ENCODE assay signal across 17 cellular contexts in genomic region chr6:150237626-150238025, GRCh38.
DNase-seq lines count a peak whose midpoint lies in the region; FAIRE-seq and TF ChIP-seq lines count a peak whose summit lies in the region.
"Had no signal": no experiment of that assay in that cellular context is flagged by ENCODE, and none has a peak within 500 bp of the region (broad histone marks: within the 10 kb centered on the region; RNA-seq: fewer than 3 reads in every experiment).

No MANE protein-coding gene starts in this region.

- H2AFZ ChIP-seq in endothelial cell of umbilical vein (ENCODE audit: low read depth, low read length): peak overlapping the region; percentile 16
- H2AFZ ChIP-seq in parathyroid adenoma: peak overlapping the region; percentile 72

- peak overlapping the region in 6 of 11 experiments; percentile 47 to 65 (median 58); a peak in 8 of 22 replicates for H3K9ac ChIP-seq in BLaER1 treated with 17β-estradiol and CSF1 and Interleukin-3, amounts not matched to agents 10 nM and 100 nM
- H3K9ac ChIP-seq in endothelial cell of umbilical vein (replicated peaks; ENCODE audit: extremely low read depth, insufficient read depth, low read length) (no peak overlapping the region), parathyroid adenoma (no peak overlapping the region)

- no TSS peak for BruUV-seq in endothelial cell of umbilical vein (replicated peaks; lab: Mats Ljungman, UMichigan)

- H3K9me3 ChIP-seq in BLaER1 treated with 17β-estradiol and CSF1 and Interleukin-3, amounts not matched to agents 10 nM and 100 nM (replicated peaks in 1 of 11): peaks cover 13 to 57% (median 46%) of the 10 kb centered on the region in 11 experiments
- H3K9me3 ChIP-seq in endothelial cell of umbilical vein (replicated peaks; ENCODE audit: control insufficient read depth, insufficient read depth, low read length): no peaks in the 10 kb centered on the region
- H3K9me3 ChIP-seq in parathyroid adenoma (ENCODE audit: control insufficient read depth, low read length): no peaks in the 10 kb centered on the region

- peaks cover 0 to 8% (median 0%) of the 10 kb centered on the region in 11 experiments; a peak in 5 of 22 replicates for H3K36me3 ChIP-seq in BLaER1 treated with 17β-estradiol and CSF1 and Interleukin-3, amounts not matched to agents 10 nM and 100 nM
- H3K36me3 ChIP-seq in endothelial cell of umbilical vein (ENCODE audit: control insufficient read depth in 2 of 2, extremely low read depth in 1 of 2, insufficient read depth in 2 of 2, low read length in 2 of 2) (no peaks in the 10 kb centered on the region), parathyroid adenoma (ENCODE audit: control insufficient read depth, insufficient read depth, low read length) (no peaks in the 10 kb centered on the region)

- peak; percentile 25 for DNase-seq in MV-4-11 (lab: John Stamatoyannopoulos, UW)
- DNase-seq in endothelial cell of umbilical vein (ENCODE audit: low read depth, low spot score): no peak
- no peak for DNase-seq in hypothalamus (lab: John Stamatoyannopoulos, UW)
- no peak for DNase-seq in D721Med (ENCODE audit: insufficient read length, low spot score)
- DNase-seq in SHP77 treated with DMSO at 0.1 percent for 48 hours (lab: John Stamatoyannopoulos, UW): no peak
- DNase-seq in stimulated activated CD4-positive, alpha-beta T cell treated with anti-CD3 and anti-CD28 coated beads, Interleukin-4, amount 100 ng/mL, for 4 hours: no peak
- DNase-seq: CD4-positive, alpha-beta memory T cell; DMS79 treated with DMSO at 0.1 percent for 48 hours; HCEC 1CT; NCI-H1048; NCI-H1436 treated with DMSO at 0.1 percent for 48 hours; NCI-H2029 treated with DMSO at 0.1 percent for 48 hours; NCI-H446 treated with DMSO at 0.1 percent for 48 hours; OCI-M1; RPMI8226 had no signal

- H3K79me2 ChIP-seq in endothelial cell of umbilical vein (ENCODE audit: control insufficient read depth, insufficient read depth, low read length): no peaks in the 10 kb centered on the region
- no peaks in the 10 kb centered on the region for H3K79me2 ChIP-seq in parathyroid adenoma

- POLR2A ChIA-PET in endothelial cell of umbilical vein (lab: Charles Lee): no interaction called here

- FAIRE-seq in endothelial cell of umbilical vein (lab: Jason Lieb, UNC) (no peak), D721Med (lab: Jason Lieb, UNC) (no peak)

- peak overlapping the region in 9 of 11 experiments; percentile 63 to 81 (median 75); a peak in 16 of 22 replicates for H3K27ac ChIP-seq in BLaER1 treated with 17β-estradiol and CSF1 and Interleukin-3, amounts not matched to agents 10 nM and 100 nM
- H3K27ac ChIP-seq in endothelial cell of umbilical vein (ENCODE audit: insufficient read depth, low read depth, low read length) (no peak overlapping the region), parathyroid adenoma (no peak overlapping the region)

- peaks cover 28 to 56% (median 51%) of the 10 kb centered on the region in 10 experiments for H3K4me1 ChIP-seq in BLaER1 treated with 17β-estradiol and CSF1 and Interleukin-3, amounts not matched to agents 10 nM and 100 nM
- peaks cover 9% of the 10 kb centered on the region for H3K4me1 ChIP-seq in endothelial cell of umbilical vein (ENCODE audit: control insufficient read depth, extremely low read depth, insufficient read depth, low read length)
- H3K4me1 ChIP-seq in parathyroid adenoma: peaks cover 5% of the 10 kb centered on the region

- no peaks in the 10 kb centered on the region for H3K9me1 ChIP-seq in endothelial cell of umbilical vein (replicated peaks; ENCODE audit: control insufficient read depth, extremely low read depth, insufficient read depth, low read length)

- CTCF ChIA-PET in endothelial cell of umbilical vein (lab: Charles Lee): interaction anchor here (1.1 to 1.2 kb wide), 2 partner anchors 10 to 157 kb away, joined by 3 to 4 read pairs; no protein-coding TSS in a partner anchor

- peak overlapping the region in 2 of 10 experiments; percentile 15 to 37; a peak in 2 of 20 replicates for H3K4me3 ChIP-seq in BLaER1 treated with 17β-estradiol and CSF1 and Interleukin-3, amounts not matched to agents 10 nM and 100 nM
- H3K4me3 ChIP-seq in endothelial cell of umbilical vein (replicated peaks in 1 of 3; ENCODE audit: insufficient read depth in 1 of 3, low read depth in 1 of 3, low read length in 3 of 3) (no peak overlapping the region), parathyroid adenoma (ENCODE audit: low read depth, low read length) (no peak overlapping the region)

- peaks cover 0 to 49% (median 0%) of the 10 kb centered on the region in 11 experiments; a peak in 5 of 22 replicates for H3K27me3 ChIP-seq in BLaER1 treated with 17β-estradiol and CSF1 and Interleukin-3, amounts not matched to agents 10 nM and 100 nM
- H3K27me3 ChIP-seq in endothelial cell of umbilical vein (ENCODE audit: control insufficient read depth in 2 of 2, insufficient read depth in 2 of 2, low read length in 2 of 2) (peaks cover 0 to 2% of the 10 kb centered on the region in 2 experiments), parathyroid adenoma (ENCODE audit: control insufficient read depth, insufficient read depth, low read length) (no peaks in the 10 kb centered on the region)

- H4K20me1 ChIP-seq in BLaER1 treated with 17β-estradiol and CSF1 and Interleukin-3, amounts not matched to agents 10 nM and 100 nM: no peaks in the 10 kb centered on the region
- H4K20me1 ChIP-seq in endothelial cell of umbilical vein (replicated peaks; ENCODE audit: control insufficient read depth, extremely low read depth, insufficient read depth, low read length): no peaks in the 10 kb centered on the region

- TF ChIP-seq CTCF in endothelial cell of umbilical vein (IDR thresholded peaks at IDR 0.05; ENCODE audit: extremely low read depth in 1 of 2, insufficient read depth in 1 of 2, low read depth in 1 of 2, low read length in 2 of 2) (no peak), parathyroid adenoma (IDR thresholded peaks at IDR 0.05) (no peak), D721Med (IDR thresholded peaks at IDR 0.05; ENCODE audit: insufficient read depth, missing control alignments) (no peak)

- dilution Hi-C loops in endothelial cell of umbilical vein (cut with MboI; ENCODE audit: extremely low pct_ligation_motif_present, low sequenced_read_pairs): no loop called here

- TF ChIP-seq POLR2A in endothelial cell of umbilical vein (IDR thresholded peaks at IDR 0.05; ENCODE audit: low read depth, low read length): no peak

- H3K4me2 ChIP-seq in BLaER1 treated with 17β-estradiol and CSF1 and Interleukin-3, amounts not matched to agents 10 nM and 100 nM: peak overlapping the region; percentile 72 to 95 (median 86)
- no peak overlapping the region for H3K4me2 ChIP-seq in endothelial cell of umbilical vein (ENCODE audit: insufficient read depth, low read length)
- H3K4me2 ChIP-seq in parathyroid adenoma (ENCODE audit: low read length): no peak overlapping the region

- intact Hi-C loops in endothelial cell of umbilical vein (cut with micrococcal nuclease): no loop called here

TF ChIP-seq in endothelial cell of umbilical vein, 7 proteins besides CTCF, POLR2A, EP300 and RAD21:
- TF ChIP-seq EZH2 (IDR thresholded peaks at IDR 0.05; ENCODE audit: borderline replicate concordance, low read depth, low read length, severe bottlenecking): no peak
- TF ChIP-seq MYC (IDR thresholded peaks at IDR 0.05; ENCODE audit: low read depth, low read length): no peak

Comparison
In these comparisons a context has a peak if more than half of its experiments do, and no peak if none do; other contexts are left out.
1. H3K27ac ChIP-seq: peak in BLaER1 treated with 17β-estradiol and CSF1 and Interleukin-3, amounts not matched to agents 10 nM and 100 nM (9 of 11); none in endothelial cell of umbilical vein (single experiment) and parathyroid adenoma (single experiment).
2. H3K4me2 ChIP-seq: peak in BLaER1 treated with 17β-estradiol and CSF1 and Interleukin-3, amounts not matched to agents 10 nM and 100 nM (11 of 11); none in endothelial cell of umbilical vein (single experiment) and parathyroid adenoma (single experiment).
3. H3K9ac ChIP-seq: peak in BLaER1 treated with 17β-estradiol and CSF1 and Interleukin-3, amounts not matched to agents 10 nM and 100 nM (6 of 11); none in endothelial cell of umbilical vein (single experiment) and parathyroid adenoma (single experiment).